21 cellular contexts compared by ENCODE assay signal in genomic region chr1:178470411-178470960, GRCh38. TPM values are rescaled to one million over a fixed set of nuclear protein-coding genes. Genes with fewer than 3 reads are reported as not detected.
A peak's percentile ranks its signal among the peaks of the same experiment; 100 is the strongest.
DNase-seq lines count a peak whose midpoint lies in the region; TF ChIP-seq lines count a peak whose summit lies in the region.
"Had no signal": no experiment of that assay in that cellular context is flagged by ENCODE, and none has a peak within 500 bp of the region (broad histone marks: within the 10 kb centered on the region; RNA-seq: fewer than 3 reads in every experiment).

No MANE protein-coding gene starts in this region.

- H3K9me3 ChIP-seq in transverse colon (no peaks in the 10 kb centered on the region), suprapubic skin (no peaks in the 10 kb centered on the region)
- H3K9me3 ChIP-seq: sigmoid colon, SK-N-SH, tibial artery had no signal

- 53 to 56% methylated on average over 4 to 5 of the region's 5 CpGs for WGBS in transverse colon (ENCODE audit: low coverage in 1 of 2), 2 donors
- 36% methylated on average over 5 of the region's 5 CpGs for WGBS in suprapubic skin

- H3K36me3 ChIP-seq in transverse colon = peaks cover 0 to 12% (median 0%) of the 10 kb centered on the region in 4 donors
- peaks cover 61% of the 10 kb centered on the region for H3K36me3 ChIP-seq in suprapubic skin

- no peak for TF ChIP-seq POLR2A in transverse colon (IDR thresholded peaks at IDR 0.05)
- TF ChIP-seq POLR2A in suprapubic skin (IDR thresholded peaks at IDR 0.05) = no peak

- H3K4me3 ChIP-seq in transverse colon (no peak overlapping the region), suprapubic skin (no peak overlapping the region)
- H3K4me3 ChIP-seq: GM23248, sigmoid colon, tibial artery had no signal

- TF ChIP-seq CTCF in transverse colon (IDR thresholded peaks at IDR 0.05) (no peak), suprapubic skin (IDR thresholded peaks at IDR 0.05) (no peak)

- DNase-seq in NCI-H748 (lab: John Stamatoyannopoulos, UW; ENCODE audit: unreplicated experiment) = peak; percentile 22
- DNase-seq in NCI-H748 treated with DMSO at 0.1 percent for 48 hours (lab: John Stamatoyannopoulos, UW) = no peak
- DNase-seq in amniotic epithelial cell (ENCODE audit: low read depth) = peak; percentile 69
- peak; percentile 95 for DNase-seq in left kidney (ENCODE audit: low read depth, low spot score)
- peak; percentile 41 for DNase-seq in transverse colon
- no peak for DNase-seq in OCI-M2 (lab: John Stamatoyannopoulos, UW; ENCODE audit: unreplicated experiment)
- DNase-seq in SK-N-DZ (ENCODE audit: low spot score) = no peak
- no peak for DNase-seq in suprapubic skin (ENCODE audit: low spot score in 2 of 2)
- DNase-seq: 8988T; caudate nucleus; CD4-positive, alpha-beta T cell; foreskin melanocyte; GM23248; MM.1S; NCI-H2029; sigmoid colon; SK-N-SH; stimulated activated CD4-positive, alpha-beta T cell treated with anti-CD3 and anti-CD28 coated beads, Interleukin-4, amount 100 ng/mL, for 1 hour; stimulated activated CD8-positive, alpha-beta memory T cell treated with anti-CD3 and anti-CD28 coated beads, Interleukin-4, amount 100 ng/mL, for 48 hours; tibial artery had no signal

- no peaks in the 10 kb centered on the region for H3K27me3 ChIP-seq in transverse colon
- no peaks in the 10 kb centered on the region for H3K27me3 ChIP-seq in suprapubic skin
- H3K27me3 ChIP-seq: sigmoid colon, tibial artery had no signal

- no peak for TF ChIP-seq EP300 in transverse colon (IDR thresholded peaks at IDR 0.05; ENCODE audit: low read depth)
- no peak for TF ChIP-seq EP300 in suprapubic skin (IDR thresholded peaks at IDR 0.05)

- H3K4me1 ChIP-seq in transverse colon (no peaks in the 10 kb centered on the region), suprapubic skin (no peaks in the 10 kb centered on the region)
- H3K4me1 ChIP-seq: sigmoid colon had no signal

- intact Hi-C loops in transverse colon (cut with DNase I; ENCODE audit: low total_unique reads) = no loop called here

- no peak overlapping the region for H3K27ac ChIP-seq in transverse colon
- no peak overlapping the region for H3K27ac ChIP-seq in suprapubic skin
- H3K27ac ChIP-seq: GM23248, sigmoid colon, tibial artery had no signal

- in situ Hi-C loops in transverse colon (cut with MboI; ENCODE audit: low pct_ligation_motif_present in 1 of 4, low pct_unique_long_range_greater_than_20kb in 1 of 4, low sequenced_read_pairs in 3 of 4) = no loop called here

RNA-seq across cellular contexts. Expression of gene CLEC20A, which starts 26.3 kb away (rescaled TPM):
- total RNA-seq in transverse colon (not detected), suprapubic skin (not detected)
- polyA plus RNA-seq in SK-N-DZ (2014; cell fraction: cytosol; rRNA removed) = not detected in 2 replicates
- not detected in 2 replicates for polyA plus RNA-seq in SK-N-DZ (2014; cell fraction: nucleus; rRNA removed)
- total RNA-seq: activated naive CD4-positive, alpha-beta T cell treated with anti-CD3 and anti-CD28 coated beads, Interleukin-2, amount 50 U/mL, for 72 hours; CD4-positive, alpha-beta T cell; GM23248; sigmoid colon had no signal
- polyA plus RNA-seq: GM23248, SK-N-SH had no signal

RNA-seq across cellular contexts. Expression of gene TEX35, which starts 42.4 kb away (rescaled TPM):
- not detected for total RNA-seq in transverse colon
- polyA plus RNA-seq in SK-N-DZ (2014; cell fraction: cytosol; rRNA removed) = not detected in 2 replicates
- not detected in 2 replicates for polyA plus RNA-seq in SK-N-DZ (2014; cell fraction: nucleus; rRNA removed)
- total RNA-seq in suprapubic skin = 1 to 10 TPM in 2 of 4 donors, under 1 TPM in 1, not detected in 1; 0.60 to 1.0 (median 1.0) TPM
- total RNA-seq: activated naive CD4-positive, alpha-beta T cell treated with anti-CD3 and anti-CD28 coated beads, Interleukin-2, amount 50 U/mL, for 72 hours; CD4-positive, alpha-beta T cell; GM23248; sigmoid colon had no signal
- polyA plus RNA-seq: GM23248, sigmoid colon had no signal

Comparison
In these comparisons a context has a peak if more than half of its experiments do, and no peak if none do; other contexts are left out.
1. DNase-seq: peak in NCI-H748 (single experiment), amniotic epithelial cell (single experiment), left kidney (single experiment) and transverse colon (single experiment); none in NCI-H748 treated with DMSO at 0.1 percent for 48 hours (single experiment), OCI-M2 (single experiment), SK-N-DZ (single experiment) and suprapubic skin (0 of 2).